1 cellular context compared by ENCODE assay signal in genomic region chr12:32087301-32087700, GRCh38.
TF ChIP-seq lines count a peak whose summit lies in the region.

No MANE protein-coding gene starts in this region.

TF ChIP-seq in GM12878, 131 proteins besides CTCF, POLR2A, EP300 and RAD21 (continued from another document):
- no peak for TF ChIP-seq JUND (IDR thresholded peaks at IDR 0.05; ENCODE audit: low read depth, low read length)
- no peak for TF ChIP-seq IRF5 (IDR thresholded peaks at IDR 0.05; ENCODE audit: borderline replicate concordance)
- no peak for TF ChIP-seq MTA2 (IDR thresholded peaks at IDR 0.05; ENCODE audit: low read depth)
- no peak for TF ChIP-seq PBX3 (IDR thresholded peaks at IDR 0.05; ENCODE audit: insufficient replicate concordance, low read depth, low read length)
- TF ChIP-seq, protein P1, sequence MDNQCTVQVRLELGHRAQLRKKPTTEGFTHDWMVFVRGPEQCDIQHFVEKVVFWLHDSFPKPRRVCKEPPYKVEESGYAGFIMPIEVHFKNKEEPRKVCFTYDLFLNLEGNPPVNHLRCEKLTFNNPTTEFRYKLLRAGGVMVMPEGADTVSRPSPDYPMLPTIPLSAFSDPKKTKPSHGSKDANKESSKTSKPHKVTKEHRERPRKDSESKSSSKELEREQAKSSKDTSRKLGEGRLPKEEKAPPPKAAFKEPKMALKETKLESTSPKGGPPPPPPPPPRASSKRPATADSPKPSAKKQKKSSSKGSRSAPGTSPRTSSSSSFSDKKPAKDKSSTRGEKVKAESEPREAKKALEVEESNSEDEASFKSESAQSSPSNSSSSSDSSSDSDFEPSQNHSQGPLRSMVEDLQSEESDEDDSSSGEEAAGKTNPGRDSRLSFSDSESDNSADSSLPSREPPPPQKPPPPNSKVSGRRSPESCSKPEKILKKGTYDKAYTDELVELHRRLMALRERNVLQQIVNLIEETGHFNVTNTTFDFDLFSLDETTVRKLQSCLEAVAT (IDR thresholded peaks at IDR 0.05) = no peak
TF ChIP-seq in GM12878: peak in this region for 0.
